21 cellular contexts compared by ENCODE assay signal in the genomic region with DNA sequence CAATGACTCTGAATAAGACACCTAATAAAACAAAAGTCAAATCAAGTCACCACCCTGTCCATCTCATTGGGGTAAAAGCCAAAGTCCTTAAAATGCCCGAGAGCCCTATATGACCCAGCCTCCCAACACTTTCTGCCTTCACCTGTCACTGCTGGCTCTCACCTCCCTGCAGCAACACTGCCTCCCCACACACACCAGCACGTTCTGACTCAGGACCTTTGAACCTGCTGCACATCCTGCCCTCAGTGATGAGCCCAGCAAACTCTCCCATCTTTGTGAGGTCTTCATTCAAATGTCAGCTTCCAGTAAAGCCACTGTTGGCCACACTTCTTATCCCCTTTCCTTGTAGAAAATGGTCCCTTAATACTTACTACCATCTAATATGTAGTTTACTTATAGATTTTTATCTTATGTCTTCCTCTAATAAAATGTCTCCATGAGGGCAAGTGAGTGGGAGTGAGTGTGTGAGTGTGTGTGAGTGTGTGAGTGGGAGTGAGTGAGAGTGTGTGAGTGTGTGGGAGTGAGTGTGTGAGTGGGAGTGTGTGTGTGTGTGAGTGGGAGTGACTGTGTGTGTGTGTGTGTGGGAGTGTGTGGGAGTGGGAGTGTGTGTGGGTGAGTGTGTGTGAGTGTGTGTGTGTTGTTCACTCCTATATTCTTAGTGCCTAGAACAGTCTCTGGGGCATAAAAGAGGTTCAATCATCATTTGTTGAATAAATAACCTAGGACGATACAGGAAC.
"Had no signal": no experiment of that assay in that cellular context is flagged by ENCODE, and none has a peak within 500 bp of the region (broad histone marks: within the 10 kb centered on the region; RNA-seq: fewer than 3 reads in every experiment).

No MANE protein-coding gene starts in this region.

- H3K27me3 Mint-ChIP-seq: activated naive CD8-positive, alpha-beta T cell treated with anti-CD3 and anti-CD28 coated beads, Interleukin-2, amount 10 ng/mL, durations not matched to agents 7 days and 5 days had no signal

- H3K4me1 Mint-ChIP-seq: stimulated activated effector memory CD8-positive, alpha-beta T cell treated with anti-CD3 and anti-CD28 coated beads, Interleukin-12 subunit alpha, Interleukin-12 subunit beta, amount 100 ng/mL, for 72 hours had no signal

- H3K36me3 Mint-ChIP-seq: activated naive CD8-positive, alpha-beta T cell treated with anti-CD3 and anti-CD28 coated beads, Interleukin-2, amount 10 ng/mL, durations not matched to agents 7 days and 5 days; stimulated activated effector memory CD8-positive, alpha-beta T cell treated with anti-CD3 and anti-CD28 coated beads, Interleukin-12 subunit alpha, Interleukin-12 subunit beta, amount 100 ng/mL, for 72 hours had no signal

- H3K27ac Mint-ChIP-seq: activated naive CD8-positive, alpha-beta T cell treated with anti-CD3 and anti-CD28 coated beads, Interleukin-2, amount 10 ng/mL, durations not matched to agents 7 days and 5 days; activated T-cell treated with anti-CD3 and anti-CD28 coated beads, Interleukin-2, amount 50 U/mL, for 72 hours; stimulated activated effector memory CD8-positive, alpha-beta T cell treated with anti-CD3 and anti-CD28 coated beads, Interleukin-12 subunit alpha, Interleukin-12 subunit beta, amount 100 ng/mL, for 72 hours had no signal

- H3K27ac ChIP-seq: heart right ventricle, transverse colon, uterus, WERI-Rb-1 had no signal

- H3K36me3 ChIP-seq: heart right ventricle, transverse colon, uterus, WERI-Rb-1 had no signal

- H3K9me3 Mint-ChIP-seq: activated naive CD8-positive, alpha-beta T cell treated with anti-CD3 and anti-CD28 coated beads, Interleukin-2, amount 10 ng/mL, durations not matched to agents 7 days and 5 days; activated T-cell treated with anti-CD3 and anti-CD28 coated beads, Interleukin-2, amount 50 U/mL, for 72 hours; stimulated activated effector memory CD8-positive, alpha-beta T cell treated with anti-CD3 and anti-CD28 coated beads, Interleukin-12 subunit alpha, Interleukin-12 subunit beta, amount 100 ng/mL, for 72 hours had no signal

- H3K4me3 Mint-ChIP-seq: activated naive CD8-positive, alpha-beta T cell treated with anti-CD3 and anti-CD28 coated beads, Interleukin-2, amount 10 ng/mL, durations not matched to agents 7 days and 5 days; activated T-cell treated with anti-CD3 and anti-CD28 coated beads, Interleukin-2, amount 50 U/mL, for 72 hours; stimulated activated effector memory CD8-positive, alpha-beta T cell treated with anti-CD3 and anti-CD28 coated beads, Interleukin-12 subunit alpha, Interleukin-12 subunit beta, amount 100 ng/mL, for 72 hours had no signal

- H3K4me3 ChIP-seq: heart right ventricle, mucosa of descending colon, transverse colon, uterus had no signal

- H3K27me3 ChIP-seq: transverse colon, uterus had no signal

- H3K9me3 ChIP-seq: mucosa of descending colon, transverse colon, uterus had no signal

- DNase-seq: activated CD4-positive, CD25-positive, alpha-beta regulatory T cell treated with anti-CD3 and anti-CD28 coated beads, Interleukin-2, amount 50 U/mL, for 72 hours; activated CD8-positive, alpha-beta memory T cell treated with anti-CD3 and anti-CD28 coated beads, Interleukin-2, amount 50 U/mL, for 48 hours; activated gamma-delta T cell; activated naive CD8-positive, alpha-beta T cell treated with anti-CD3 and anti-CD28 coated beads, Interleukin-2, amount 10 ng/mL, durations not matched to agents 7 days and 5 days; activated T-cell treated with anti-CD3 and anti-CD28 coated beads, Interleukin-2, amount 50 U/mL, for 72 hours; amygdala; cortex of kidney; erythroblast; foreskin fibroblast; heart right ventricle; islet precursor cell; left cardiac atrium; mesendoderm; mucosa of descending colon; small intestine; stimulated activated CD4-positive, alpha-beta T cell treated with anti-CD3 and anti-CD28 coated beads, Interleukin-2, amount 100 ng/mL, for 24 hours; transverse colon; uterus; WERI-Rb-1 had no signal

- H3K4me1 ChIP-seq: heart right ventricle, transverse colon, uterus had no signal

- ATAC-seq: activated T-cell treated with anti-CD3 and anti-CD28 coated beads, Interleukin-2, amount 50 U/mL, for 72 hours; heart right ventricle; left cardiac atrium; mucosa of descending colon; sciatic nerve; stimulated activated effector memory CD8-positive, alpha-beta T cell treated with anti-CD3 and anti-CD28 coated beads, Interleukin-12 subunit alpha, Interleukin-12 subunit beta, amount 100 ng/mL, for 72 hours had no signal
